Comparison of ENCODE assay signal across 8 cellular contexts in the genomic region with DNA sequence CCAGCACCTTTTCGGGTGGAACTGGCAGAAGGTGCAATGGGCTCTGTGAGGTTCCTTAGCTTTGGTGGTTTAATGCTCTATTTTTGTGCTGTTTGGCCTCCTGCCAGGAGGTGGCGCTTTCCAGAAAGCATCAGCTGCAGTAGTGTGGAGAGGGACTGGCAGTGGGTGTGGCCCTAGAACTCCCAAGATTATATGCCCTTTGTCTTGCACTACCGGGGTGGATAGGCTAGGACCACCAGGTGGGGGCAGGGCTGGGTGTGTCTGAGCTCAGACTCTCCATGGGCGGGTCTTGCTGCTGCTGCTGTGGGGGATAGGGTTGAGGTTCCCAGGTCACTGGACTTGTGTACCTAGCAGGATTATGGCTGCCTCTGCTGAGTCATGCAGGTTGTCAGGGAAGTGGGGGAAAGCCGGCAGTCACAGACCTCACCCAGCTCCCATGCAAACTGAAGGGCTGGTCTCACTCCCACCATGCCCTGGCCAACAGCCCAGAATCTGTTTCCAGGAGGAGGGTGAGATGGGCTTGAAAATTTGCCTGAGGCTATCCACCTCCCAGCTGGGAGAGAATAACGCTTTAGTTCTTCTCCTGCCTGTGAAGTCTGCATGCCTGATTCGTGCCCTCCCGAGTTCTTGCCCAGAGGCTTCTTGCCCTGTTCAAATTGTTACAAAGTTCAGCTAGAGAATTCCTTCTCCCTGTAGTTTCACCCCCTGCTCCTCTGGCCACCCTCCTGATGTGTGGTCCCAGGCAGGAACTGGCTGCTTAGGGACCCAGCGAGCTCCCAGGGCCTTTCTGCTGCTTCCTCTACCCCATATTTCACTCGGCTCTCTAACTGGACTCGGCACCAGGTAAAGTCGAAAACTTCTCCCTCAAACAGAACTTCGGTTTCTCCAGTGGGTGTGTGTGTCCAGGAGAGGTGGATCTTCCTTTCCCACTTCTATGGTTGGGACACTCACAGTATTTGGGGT.
DNase-seq lines count a peak whose midpoint lies in the region; TF ChIP-seq lines count a peak whose summit lies in the region.

No MANE protein-coding gene starts in this region.

- CTCF ChIA-PET in activated CD4-positive, alpha-beta memory T cell treated with anti-CD3 and anti-CD28 coated beads for 36 hours (lab: Charles Lee) = interaction anchor here (0.7 to 4.2 kb wide), 18 partner anchors 9 to 236 kb away, joined by 3 to 25 read pairs (median 5); no protein-coding TSS in a partner anchor

- no peaks in the 10 kb centered on the region for H3K36me3 ChIP-seq in endodermal cell (ENCODE audit: control insufficient read depth, insufficient read depth, low read length)
- no peaks in the 10 kb centered on the region for H3K36me3 ChIP-seq in ascending aorta

- peaks cover 5% of the 10 kb centered on the region for H3K4me1 ChIP-seq in endodermal cell (ENCODE audit: control insufficient read depth, insufficient read depth, low read length)
- H3K4me1 ChIP-seq in ascending aorta = no peaks in the 10 kb centered on the region

- intact Hi-C loops in activated CD4-positive, alpha-beta memory T cell treated with anti-CD3 and anti-CD28 coated beads for 36 hours (cut with micrococcal nuclease) = loop anchor here (5.0 kb wide), 2 partner anchors 93 to 128 kb away; partner anchors contain the start of gene C21orf91
- intact Hi-C loops in posterior vena cava (cut with DNase I) (no loop called here), ascending aorta (cut with DNase I) (no loop called here)

- H3K27me3 ChIP-seq in endodermal cell (ENCODE audit: control insufficient read depth, insufficient read depth, low read length, poor library complexity, severe bottlenecking) = no peaks in the 10 kb centered on the region
- no peaks in the 10 kb centered on the region for H3K27me3 ChIP-seq in ascending aorta

- peaks cover 7% of the 10 kb centered on the region for H3K9me3 Mint-ChIP-seq in activated CD4-positive, alpha-beta memory T cell treated with anti-CD3 and anti-CD28 coated beads for 36 hours
- H3K9me3 Mint-ChIP-seq in endodermal cell = peaks cover 48% of the 10 kb centered on the region

- H3K9ac ChIP-seq in endodermal cell (ENCODE audit: extremely low read depth, low read length, poor library complexity, severe bottlenecking) = no peak overlapping the region

- peaks cover 50% of the 10 kb centered on the region for H3K9me3 ChIP-seq in endodermal cell (ENCODE audit: control insufficient read depth, low read length)
- no peaks in the 10 kb centered on the region for H3K9me3 ChIP-seq in ascending aorta

- 86 to 90% methylated on average over 7 to 13 of the region's 13 CpGs for WGBS in endodermal cell (ENCODE audit: insufficient coverage in 1 of 2, insufficient read length in 1 of 2), 2 experiments

- H3K27ac Mint-ChIP-seq in activated CD4-positive, alpha-beta memory T cell treated with anti-CD3 and anti-CD28 coated beads for 36 hours = no peak overlapping the region
- peak overlapping the region; percentile 35 for H3K27ac Mint-ChIP-seq in endodermal cell

- POLR2A ChIA-PET in activated CD4-positive, alpha-beta memory T cell treated with anti-CD3 and anti-CD28 coated beads for 36 hours (lab: Charles Lee) = no interaction called here

- TF ChIP-seq CTCF in endodermal cell (conservative IDR thresholded peaks at IDR 0.05) (peak; percentile 62), ascending aorta (IDR thresholded peaks at IDR 0.05) (no peak)

- no peak overlapping the region for H3K4me3 Mint-ChIP-seq in activated CD4-positive, alpha-beta memory T cell treated with anti-CD3 and anti-CD28 coated beads for 36 hours
- no peak overlapping the region for H3K4me3 Mint-ChIP-seq in endodermal cell

- H3K36me3 Mint-ChIP-seq in activated CD4-positive, alpha-beta memory T cell treated with anti-CD3 and anti-CD28 coated beads for 36 hours = peaks cover 1% of the 10 kb centered on the region
- H3K36me3 Mint-ChIP-seq in endodermal cell (ENCODE audit: low read depth) = no peaks in the 10 kb centered on the region

- H3K4me1 Mint-ChIP-seq in activated CD4-positive, alpha-beta memory T cell treated with anti-CD3 and anti-CD28 coated beads for 36 hours (ENCODE audit: low read depth) = peaks cover 32% of the 10 kb centered on the region
- peaks cover 16% of the 10 kb centered on the region for H3K4me1 Mint-ChIP-seq in endodermal cell

- H3K27me3 Mint-ChIP-seq in activated CD4-positive, alpha-beta memory T cell treated with anti-CD3 and anti-CD28 coated beads for 36 hours = no peaks in the 10 kb centered on the region
- H3K27me3 Mint-ChIP-seq in endodermal cell (ENCODE audit: insufficient read depth) = no peaks in the 10 kb centered on the region

- DNase-seq in DMS 273 treated with DMSO at 0.1 percent for 48 hours (lab: John Stamatoyannopoulos, UW) (peak; percentile 16), NCI-H1105 treated with DMSO at 0.1 percent for 48 hours (lab: John Stamatoyannopoulos, UW) (peak; percentile 85), endodermal cell (peak; percentile 68), posterior vena cava (ENCODE audit: low spot score) (peak; percentile 81), GM19238 (ENCODE audit: insufficient read length, low spot score) (no peak), ascending aorta (ENCODE audit: low spot score in 2 of 2) (no peak), superior temporal gyrus (ENCODE audit: extremely low spot score) (no peak)
- DNase-seq in activated CD4-positive, alpha-beta memory T cell treated with anti-CD3 and anti-CD28 coated beads for 36 hours = peak; percentile 71

- H3K27ac ChIP-seq in endodermal cell (ENCODE audit: low read depth, low read length) (no peak overlapping the region), ascending aorta (no peak overlapping the region)

- H3K4me3 ChIP-seq in endodermal cell (ENCODE audit: low read length) = peak overlapping the region; percentile 56
- no peak overlapping the region for H3K4me3 ChIP-seq in ascending aorta

Comparison
In these comparisons a context has a peak if more than half of its experiments do, and no peak if none do; other contexts are left out.
1. DNase-seq: peak in DMS 273 treated with DMSO at 0.1 percent for 48 hours (single experiment), NCI-H1105 treated with DMSO at 0.1 percent for 48 hours (single experiment), activated CD4-positive, alpha-beta memory T cell treated with anti-CD3 and anti-CD28 coated beads for 36 hours (single experiment), endodermal cell (single experiment) and posterior vena cava (single experiment); none in GM19238 (single experiment), ascending aorta (0 of 2) and superior temporal gyrus (single experiment).